8 cellular contexts compared by ENCODE assay signal in the genomic region with DNA sequence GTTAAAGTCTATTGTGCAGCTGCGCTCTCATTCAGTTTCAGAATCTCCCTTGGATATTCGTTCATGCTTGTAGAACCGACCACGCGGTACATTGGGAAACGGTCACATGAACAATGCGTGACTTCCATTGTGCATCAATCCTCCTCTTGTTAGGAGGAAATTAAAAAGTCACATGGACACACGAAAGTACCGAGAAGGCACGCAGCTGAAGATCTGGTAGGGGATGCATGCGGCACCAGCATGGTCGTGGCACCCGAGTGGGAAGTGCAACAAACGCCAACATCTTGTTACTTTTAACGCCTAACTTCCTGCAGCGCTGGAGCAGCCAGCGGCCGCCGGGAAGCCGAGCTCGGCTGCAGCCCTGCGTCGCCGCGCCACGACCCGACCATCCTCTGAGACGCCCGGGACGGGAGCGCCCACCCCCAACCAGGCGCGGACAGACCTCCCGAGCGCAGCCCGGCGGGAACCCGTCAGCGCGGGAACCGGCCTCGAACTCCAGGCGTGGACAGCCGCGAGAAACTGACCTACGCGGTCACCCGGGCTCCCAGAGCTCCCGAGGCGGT. TPM values are rescaled to one million over a fixed set of nuclear protein-coding genes. Genes with fewer than 3 reads are reported as not detected.
DNase-seq lines count a peak whose midpoint lies in the region; ATAC-seq and TF ChIP-seq lines count a peak whose summit lies in the region.

No MANE protein-coding gene starts in this region.

- TF ChIP-seq CTCF in OCI-LY1 (IDR thresholded peaks at IDR 0.05; ENCODE audit: low read length) (no peak), gastroesophageal sphincter (IDR thresholded peaks at IDR 0.05) (no peak), neural cell (IDR thresholded peaks at IDR 0.05; ENCODE audit: poor library complexity, severe bottlenecking) (no peak), type B pancreatic cell (conservative IDR thresholded peaks at IDR 0.05) (no peak)

- DNase-seq in GM04504 (ENCODE audit: low read depth): peak; percentile 47
- no peak for DNase-seq in type B pancreatic cell (ENCODE audit: extremely low spot score, unreplicated experiment)
- no peak for DNase-seq in activated gamma-delta T cell treated with Interleukin-2 at 50 U/mL for 16 hours

- no peak for TF ChIP-seq EP300 in Ishikawa (IDR thresholded peaks at IDR 0.05; ENCODE audit: borderline replicate concordance)
- no peak for TF ChIP-seq EP300 in gastroesophageal sphincter (IDR thresholded peaks at IDR 0.05)
- peak; percentile 20 for TF ChIP-seq EP300 in neural cell (conservative IDR thresholded peaks at IDR 0.05; ENCODE audit: poor library complexity, severe bottlenecking)

- no peaks in the 10 kb centered on the region for H3K9me3 Mint-ChIP-seq in activated naive CD4-positive, alpha-beta T cell treated with anti-CD3 and anti-CD28 coated beads, Interleukin-2, amount 50 U/mL, for 24 hours
- H3K9me3 Mint-ChIP-seq in type B pancreatic cell: no peaks in the 10 kb centered on the region

- no peaks in the 10 kb centered on the region for H3K79me2 ChIP-seq in OCI-LY1 (ENCODE audit: insufficient read depth, low read length)
- H3K79me2 ChIP-seq in neural cell (replicated peaks; ENCODE audit: insufficient read depth, low read length): peaks cover 4% of the 10 kb centered on the region

- H3K4me3 Mint-ChIP-seq in activated naive CD4-positive, alpha-beta T cell treated with anti-CD3 and anti-CD28 coated beads, Interleukin-2, amount 50 U/mL, for 24 hours: peak overlapping the region; percentile 85
- peak overlapping the region; percentile 98 for H3K4me3 Mint-ChIP-seq in type B pancreatic cell

- H3K27ac Mint-ChIP-seq in activated naive CD4-positive, alpha-beta T cell treated with anti-CD3 and anti-CD28 coated beads, Interleukin-2, amount 50 U/mL, for 24 hours: no peak overlapping the region
- peak overlapping the region; percentile 89 for H3K27ac Mint-ChIP-seq in type B pancreatic cell

- H3K9ac ChIP-seq in OCI-LY1 (ENCODE audit: low read length): peak overlapping the region; percentile 44; the same call in 1 of the 2 replicates
- peak overlapping the region; percentile 78 for H3K9ac ChIP-seq in neural cell (ENCODE audit: low read length)

- H3K27me3 ChIP-seq in OCI-LY1 (ENCODE audit: insufficient read depth, low read length) (no peaks in the 10 kb centered on the region), gastroesophageal sphincter (no peaks in the 10 kb centered on the region), neural cell (ENCODE audit: insufficient read depth, low read depth, low read length) (no peaks in the 10 kb centered on the region)

- no peak for TF ChIP-seq POLR2A in gastroesophageal sphincter (IDR thresholded peaks at IDR 0.05)

- peaks cover 20% of the 10 kb centered on the region for H3K4me1 Mint-ChIP-seq in activated naive CD4-positive, alpha-beta T cell treated with anti-CD3 and anti-CD28 coated beads, Interleukin-2, amount 50 U/mL, for 24 hours
- H3K4me1 Mint-ChIP-seq in type B pancreatic cell (ENCODE audit: unreplicated experiment): peaks cover 31% of the 10 kb centered on the region

- H3F3A ChIP-seq in OCI-LY1 (ENCODE audit: insufficient read depth, low read length): no peaks in the 10 kb centered on the region
- H3F3A ChIP-seq in neural cell (ENCODE audit: insufficient read depth, low read length, poor library complexity, severe bottlenecking): no peaks in the 10 kb centered on the region

- H3K4me1 ChIP-seq in OCI-LY1 (ENCODE audit: insufficient read depth, low read length, severe bottlenecking) (peaks cover 13% of the 10 kb centered on the region), gastroesophageal sphincter (peaks cover 0 to 21% (median 4%) of the 10 kb centered on the region in 3 donors)

- H2AFZ ChIP-seq in OCI-LY1 (ENCODE audit: low read length) (0 out of 2 replicates have a peak overlapping the region, but pooled peaks have one; percentile 82), neural cell (ENCODE audit: low read depth, low read length) (peak overlapping the region; percentile 93)

- TF ChIP-seq RAD21 in Ishikawa (IDR thresholded peaks at IDR 0.05; ENCODE audit: low read depth) (no peak), neural cell (conservative IDR thresholded peaks at IDR 0.05) (peak; percentile 23)

- H3K4me2 ChIP-seq in OCI-LY1 (ENCODE audit: low read length): peak overlapping the region; percentile 91
- peak overlapping the region; percentile 78 for H3K4me2 ChIP-seq in neural cell (ENCODE audit: low read length)

- H3K9me3 ChIP-seq in OCI-LY1 (ENCODE audit: low read length): no peaks in the 10 kb centered on the region
- no peaks in the 10 kb centered on the region for H3K9me3 ChIP-seq in gastroesophageal sphincter
- no peaks in the 10 kb centered on the region for H3K9me3 ChIP-seq in neural cell (ENCODE audit: low read length)

- H3K27ac ChIP-seq in OCI-LY1 (ENCODE audit: low read depth, low read length, poor library complexity, severe bottlenecking) (no peak overlapping the region), gastroesophageal sphincter (peak overlapping the region; percentile 50 to 94 (median 87)), neural cell (ENCODE audit: low read length) (peak overlapping the region; percentile 57)

- 0% methylated on average over 13 to 14 of the region's 50 CpGs for WGBS in gastroesophageal sphincter (ENCODE audit: low coverage in 1 of 2), 2 donors

- H3K4me3 ChIP-seq in OCI-LY1 (ENCODE audit: low read depth, low read length, poor library complexity, severe bottlenecking): peak overlapping the region; percentile 65
- peak overlapping the region; percentile 71 to 76 for H3K4me3 ChIP-seq in gastroesophageal sphincter
- peak overlapping the region; percentile 98 for H3K4me3 ChIP-seq in neural cell (ENCODE audit: low read length)

- H3K9me2 ChIP-seq in OCI-LY1 (ENCODE audit: low read depth, low read length) (no peaks in the 10 kb centered on the region), neural cell (ENCODE audit: insufficient read depth, low read length) (no peaks in the 10 kb centered on the region)

- peaks cover 2% of the 10 kb centered on the region for H3K27me3 Mint-ChIP-seq in activated naive CD4-positive, alpha-beta T cell treated with anti-CD3 and anti-CD28 coated beads, Interleukin-2, amount 50 U/mL, for 24 hours
- H3K27me3 Mint-ChIP-seq in type B pancreatic cell: peaks cover 2% of the 10 kb centered on the region

- no peaks in the 10 kb centered on the region for H3K36me3 Mint-ChIP-seq in activated naive CD4-positive, alpha-beta T cell treated with anti-CD3 and anti-CD28 coated beads, Interleukin-2, amount 50 U/mL, for 24 hours
- no peaks in the 10 kb centered on the region for H3K36me3 Mint-ChIP-seq in type B pancreatic cell

- H4K20me1 ChIP-seq in OCI-LY1 (ENCODE audit: insufficient read depth, low read length) (no peaks in the 10 kb centered on the region), neural cell (ENCODE audit: insufficient read depth) (no peaks in the 10 kb centered on the region)

- peak; percentile 50 for ATAC-seq in gastroesophageal sphincter

- no peaks in the 10 kb centered on the region for H3K36me3 ChIP-seq in OCI-LY1 (ENCODE audit: insufficient read depth, low read length)
- no peaks in the 10 kb centered on the region for H3K36me3 ChIP-seq in gastroesophageal sphincter
- no peaks in the 10 kb centered on the region for H3K36me3 ChIP-seq in neural cell (ENCODE audit: insufficient read depth, low read length)

TF ChIP-seq in Ishikawa, 13 proteins besides CTCF, POLR2A, EP300 and RAD21:
- TF ChIP-seq, protein P1, sequence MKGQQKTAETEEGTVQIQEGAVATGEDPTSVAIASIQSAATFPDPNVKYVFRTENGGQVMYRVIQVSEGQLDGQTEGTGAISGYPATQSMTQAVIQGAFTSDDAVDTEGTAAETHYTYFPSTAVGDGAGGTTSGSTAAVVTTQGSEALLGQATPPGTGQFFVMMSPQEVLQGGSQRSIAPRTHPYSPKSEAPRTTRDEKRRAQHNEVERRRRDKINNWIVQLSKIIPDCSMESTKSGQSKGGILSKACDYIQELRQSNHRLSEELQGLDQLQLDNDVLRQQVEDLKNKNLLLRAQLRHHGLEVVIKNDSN (IDR thresholded peaks at IDR 0.05): peak; percentile 87
- TF ChIP-seq TAF1 (IDR thresholded peaks at IDR 0.05; ENCODE audit: low read depth) (no peak), TEAD4 (IDR thresholded peaks at IDR 0.05) (0 out of 2 replicates have a peak, but pooled peaks have one; percentile 4), YY1 (IDR thresholded peaks at IDR 0.05; ENCODE audit: low read depth) (no peak), TCF12 (IDR thresholded peaks at IDR 0.05; ENCODE audit: low read depth) (no peak; the same call in 1 of the 2 replicates), EGR1 (IDR thresholded peaks at IDR 0.05) (no peak)
- TF ChIP-seq, protein P2, sequence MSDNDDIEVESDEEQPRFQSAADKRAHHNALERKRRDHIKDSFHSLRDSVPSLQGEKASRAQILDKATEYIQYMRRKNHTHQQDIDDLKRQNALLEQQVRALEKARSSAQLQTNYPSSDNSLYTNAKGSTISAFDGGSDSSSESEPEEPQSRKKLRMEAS (IDR thresholded peaks at IDR 0.05): peak; percentile 93

TF ChIP-seq in neural cell, 6 proteins besides CTCF, POLR2A, EP300 and RAD21 (continues in another document):
- TF ChIP-seq MXI1 (conservative IDR thresholded peaks at IDR 0.05; ENCODE audit: poor library complexity, severe bottlenecking) (peak; percentile 96), POLR2AphosphoS5 (IDR thresholded peaks at IDR 0.05) (peak; percentile 64), SMC3 (conservative IDR thresholded peaks at IDR 0.05; ENCODE audit: poor library complexity) (no peak), TAF1 (IDR thresholded peaks at IDR 0.05; ENCODE audit: low read depth) (peak; percentile 12)

RNA-seq across cellular contexts. Expression of a gene that starts 0.4 kb away (rescaled TPM):
- 100 to 1,000 TPM in 3 of 4 donors, 10 to 100 TPM in 1; 97.1 to 120 (median 116) TPM for total RNA-seq in gastroesophageal sphincter
- polyA plus RNA-seq in neural cell: 19.2 and 24.9 TPM in 2 replicates
- polyA minus RNA-seq in neural cell: 25.1 and 34.5 TPM in 2 replicates
- 29.3 and 42.7 TPM in 2 replicates for total RNA-seq in type B pancreatic cell (ENCODE audit: low replicate concordance)

RNA-seq across cellular contexts. Expression of a gene that starts 29.3 kb away (rescaled TPM):
- total RNA-seq in gastroesophageal sphincter (10 to 100 TPM; 17.6 to 32.7 (median 21.9) TPM), type B pancreatic cell (ENCODE audit: low replicate concordance) (34.3 and 35.5 TPM in 2 replicates)
- 25.2 and 31.1 TPM in 2 replicates for polyA plus RNA-seq in neural cell
- polyA minus RNA-seq in neural cell: 24.8 and 31.4 TPM in 2 replicates
